ENCODE assay signal across 31 cellular contexts in the genomic region with DNA sequence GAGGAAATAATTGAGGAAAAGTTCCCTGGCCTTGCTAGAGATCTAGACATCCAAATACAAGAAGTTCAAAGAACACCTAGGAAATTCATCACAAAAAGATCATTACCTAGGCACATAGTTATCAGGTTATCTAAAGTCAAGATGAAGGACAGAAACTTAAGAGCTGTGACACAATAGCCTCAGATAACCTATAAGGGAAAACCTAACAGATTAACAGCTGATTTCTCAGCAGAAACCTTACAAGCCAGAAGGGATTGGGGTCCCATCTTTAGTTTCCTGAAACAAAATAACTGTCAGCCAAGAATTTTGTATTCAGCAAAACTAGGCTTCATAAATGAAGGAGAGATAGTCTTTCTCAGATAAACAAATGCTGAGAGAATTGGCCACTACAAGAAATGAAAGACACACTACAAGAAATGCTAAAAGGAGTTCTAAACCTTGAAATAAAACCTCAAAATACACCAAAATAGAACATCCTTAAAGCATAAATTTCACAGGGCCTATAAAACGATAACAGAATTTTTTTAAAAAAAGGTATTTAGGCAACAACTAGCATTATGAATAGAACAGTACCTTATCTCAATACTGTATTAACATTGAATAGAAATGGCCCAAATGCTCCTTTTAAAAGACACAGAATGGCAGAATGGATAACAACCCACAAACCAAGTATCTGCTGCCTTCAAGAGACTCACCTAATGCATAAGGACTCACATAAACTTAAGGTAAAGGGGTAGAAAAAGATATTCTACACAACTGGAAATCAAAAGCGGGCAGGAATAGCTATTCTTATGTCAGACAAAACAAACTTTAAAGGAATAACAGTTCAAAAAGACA.
"Had no signal": no experiment of that assay in that cellular context is flagged by ENCODE, and none has a peak within 500 bp of the region (broad histone marks: within the 10 kb centered on the region; RNA-seq: fewer than 3 reads in every experiment).

No MANE protein-coding gene starts in this region.

- H3K36me3 ChIP-seq: brain microvascular endothelial cell had no signal

- DNase-seq: activated CD4-positive, alpha-beta memory T cell treated with anti-CD3 and anti-CD28 coated beads, Interleukin-2, amount 10 ng/mL, durations not matched to agents 7 days and 5 days; activated CD4-positive, alpha-beta T cell treated with anti-CD3 and anti-CD28 coated beads for 1 hour; activated CD4-positive, alpha-beta T cell treated with anti-CD3 and anti-CD28 coated beads for 4 hours; activated CD4-positive, alpha-beta T cell treated with anti-CD3 and anti-CD28 coated beads, Interleukin-2, amount 10 ng/mL, durations not matched to agents 7 days and 5 days; activated CD4-positive, alpha-beta T cell treated with anti-CD3 and anti-CD28 coated beads, Interleukin-2, amount 50 U/mL, for 4 hours; activated CD8-positive, alpha-beta memory T cell treated with anti-CD3 and anti-CD28 coated beads, Interleukin-2, amount 50 U/mL, for 48 hours; activated effector memory CD4-positive, alpha-beta T cell treated with Interleukin-2 at 50 U/mL for 16 hours; activated gamma-delta T cell treated with Interleukin-2 at 50 U/mL for 16 hours; activated naive CD4-positive, alpha-beta T cell treated with anti-CD3 and anti-CD28 coated beads, Interleukin-2, amount 50 U/mL, for 16 hours; activated naive CD4-positive, alpha-beta T cell treated with Interleukin-2 at 50 U/mL for 16 hours; activated T-cell treated with anti-CD3 and anti-CD28 coated beads, Interleukin-2, amount 50 U/mL, for 4 hours; amniotic stem cell; anterior cingulate cortex; brain microvascular endothelial cell; dorsolateral prefrontal cortex; effector memory CD8-positive, alpha-beta T cell; foreskin fibroblast; head of caudate nucleus; T-helper 2 cell had no signal

- H3K27ac ChIP-seq: brain microvascular endothelial cell, coronary artery, dorsolateral prefrontal cortex, epithelial cell of prostate had no signal

- FAIRE-seq: astrocyte, bronchial epithelial cell, endometrium, endothelial cell of umbilical vein, frontal cortex had no signal

- H3K27ac Mint-ChIP-seq: activated CD4-positive, alpha-beta memory T cell treated with anti-CD3 and anti-CD28 coated beads, Interleukin-2, amount 10 ng/mL, durations not matched to agents 7 days and 5 days; activated CD4-positive, alpha-beta T cell treated with anti-CD3 and anti-CD28 coated beads, Interleukin-2, amount 10 ng/mL, durations not matched to agents 7 days and 5 days; activated naive CD8-positive, alpha-beta T cell; activated T-helper 17 cell treated with anti-CD3 and anti-CD28 coated beads, Interleukin-2, amount 50 U/mL, for 72 hours; dendritic cell treated with granulocyte-macrophage colony-stimulating factor and Interleukin-4, amounts not matched to agents 40 ng/mL and 50 ng/mL, for 4 days; effector memory CD8-positive, alpha-beta T cell had no signal

- H3K4me3 ChIP-seq: coronary artery, dorsolateral prefrontal cortex had no signal

- H3K4me3 Mint-ChIP-seq: activated CD4-positive, alpha-beta memory T cell treated with anti-CD3 and anti-CD28 coated beads, Interleukin-2, amount 10 ng/mL, durations not matched to agents 7 days and 5 days; activated CD4-positive, alpha-beta T cell treated with anti-CD3 and anti-CD28 coated beads, Interleukin-2, amount 10 ng/mL, durations not matched to agents 7 days and 5 days; activated naive CD8-positive, alpha-beta T cell; activated T-cell treated with anti-CD3 and anti-CD28 coated beads, Interleukin-2, amount 50 U/mL, for 4 hours; activated T-helper 17 cell treated with anti-CD3 and anti-CD28 coated beads, Interleukin-2, amount 50 U/mL, for 72 hours; central memory CD8-positive, alpha-beta T cell; dendritic cell treated with granulocyte-macrophage colony-stimulating factor and Interleukin-4, amounts not matched to agents 40 ng/mL and 50 ng/mL, for 4 days; effector memory CD8-positive, alpha-beta T cell had no signal

- H3K27me3 Mint-ChIP-seq: activated CD4-positive, alpha-beta memory T cell treated with anti-CD3 and anti-CD28 coated beads, Interleukin-2, amount 10 ng/mL, durations not matched to agents 7 days and 5 days; activated CD4-positive, alpha-beta T cell treated with anti-CD3 and anti-CD28 coated beads, Interleukin-2, amount 10 ng/mL, durations not matched to agents 7 days and 5 days; activated naive CD8-positive, alpha-beta T cell; activated T-helper 17 cell treated with anti-CD3 and anti-CD28 coated beads, Interleukin-2, amount 50 U/mL, for 72 hours; central memory CD8-positive, alpha-beta T cell; dendritic cell treated with granulocyte-macrophage colony-stimulating factor and Interleukin-4, amounts not matched to agents 40 ng/mL and 50 ng/mL, for 4 days; effector memory CD8-positive, alpha-beta T cell had no signal

- ATAC-seq: activated T-cell treated with anti-CD3 and anti-CD28 coated beads, Interleukin-2, amount 50 U/mL, for 4 hours; activated T-helper 17 cell treated with anti-CD3 and anti-CD28 coated beads, Interleukin-2, amount 50 U/mL, for 72 hours; effector memory CD8-positive, alpha-beta T cell; esophagus mucosa had no signal

- H3K9me3 Mint-ChIP-seq: activated T-helper 17 cell treated with anti-CD3 and anti-CD28 coated beads, Interleukin-2, amount 50 U/mL, for 72 hours; central memory CD8-positive, alpha-beta T cell had no signal

- H3K27me3 ChIP-seq: brain microvascular endothelial cell, dorsolateral prefrontal cortex had no signal
